8 cellular contexts compared by ENCODE assay signal in the genomic region with DNA sequence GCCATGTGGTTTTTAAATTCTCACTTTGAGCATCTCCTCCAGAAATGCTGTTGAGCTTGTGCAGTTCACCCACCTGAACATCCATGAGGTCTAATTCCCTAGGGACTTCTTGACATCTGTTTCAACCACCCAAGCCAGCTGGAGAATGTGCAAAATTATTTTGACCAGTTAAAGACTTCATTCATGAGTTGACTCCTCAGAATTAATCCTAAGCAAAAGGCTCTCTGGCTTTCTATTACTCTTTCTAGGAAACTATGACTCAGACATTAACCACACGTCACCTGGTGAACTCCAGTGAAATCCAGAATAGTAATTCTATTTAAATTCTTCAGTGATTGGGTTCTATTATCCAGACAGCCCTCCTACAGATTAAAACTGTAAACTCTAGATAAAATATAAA.
A peak's percentile ranks its signal among the peaks of the same experiment; 100 is the strongest.
DNase-seq lines count a peak whose midpoint lies in the region; ATAC-seq lines count a peak whose summit lies in the region.
"Had no signal": no experiment of that assay in that cellular context is flagged by ENCODE, and none has a peak within 500 bp of the region (broad histone marks: within the 10 kb centered on the region; RNA-seq: fewer than 3 reads in every experiment).

No MANE protein-coding gene starts in this region.

- peak; percentile 61 for ATAC-seq in GM19025 (IDR thresholded peaks at IDR 0.05; ENCODE audit: low read depth, unreplicated experiment)
- ATAC-seq in HG02571 (IDR thresholded peaks at IDR 0.05; ENCODE audit: unreplicated experiment): peak; percentile 79

- peak; percentile 22 for DNase-seq in NCI-H1694 (lab: John Stamatoyannopoulos, UW)
- peak; percentile 12 for DNase-seq in medulla oblongata (ENCODE audit: extremely low spot score)
- no peak for DNase-seq in ecto neural progenitor cell (ENCODE audit: low spot score)
- no peak for DNase-seq in GOT3 (lab: John Stamatoyannopoulos, UW)
- no peak for DNase-seq in activated T-cell treated with anti-CD3 and anti-CD28 coated beads, Interleukin-2, amount 50 U/mL, for 1 hour
- DNase-seq: activated naive CD4-positive, alpha-beta T cell treated with anti-CD3 and anti-CD28 coated beads, Interleukin-2, amount 10 ng/mL, durations not matched to agents 7 days and 5 days had no signal

Comparison
In these comparisons a context has a peak if more than half of its experiments do, and no peak if none do; other contexts are left out.
1. DNase-seq: peak in NCI-H1694 (single experiment) and medulla oblongata (single experiment); none in ecto neural progenitor cell (single experiment), GOT3 (single experiment) and activated T-cell treated with anti-CD3 and anti-CD28 coated beads, Interleukin-2, amount 50 U/mL, for 1 hour (single experiment).